In genomic region chr3:14125193-14126016, GRCh38 we compare ENCODE assay signal across 1 cellular context.
TF ChIP-seq lines count a peak whose summit lies in the region.

No MANE protein-coding gene starts in this region.

TF ChIP-seq in HepG2, 621 proteins besides CTCF, POLR2A, EP300 and RAD21 (continued from another document and continues in another):
- peak; percentile 37; the same call in 1 of the 2 replicates for TF ChIP-seq STAT6 (CRISPR knock-in tag; IDR thresholded peaks at IDR 0.05; ENCODE audit: borderline replicate concordance)
- no peak for TF ChIP-seq ZNF468 (CRISPR knock-in tag; IDR thresholded peaks at IDR 0.05)
- no peak for TF ChIP-seq CBX1 (IDR thresholded peaks at IDR 0.05; ENCODE audit: low read depth)
- no peak for TF ChIP-seq HCFC1 (IDR thresholded peaks at IDR 0.05; ENCODE audit: low read depth, low read length)
- TF ChIP-seq ONECUT2 (CRISPR knock-in tag; IDR thresholded peaks at IDR 0.05) = no peak
- 0 out of 2 replicates have a peak, but pooled peaks have one; percentile 8 for TF ChIP-seq SMC3 (IDR thresholded peaks at IDR 0.05; ENCODE audit: low read length)
- no peak for TF ChIP-seq IKZF5 (CRISPR knock-in tag; IDR thresholded peaks at IDR 0.05)
- TF ChIP-seq, protein P1, sequence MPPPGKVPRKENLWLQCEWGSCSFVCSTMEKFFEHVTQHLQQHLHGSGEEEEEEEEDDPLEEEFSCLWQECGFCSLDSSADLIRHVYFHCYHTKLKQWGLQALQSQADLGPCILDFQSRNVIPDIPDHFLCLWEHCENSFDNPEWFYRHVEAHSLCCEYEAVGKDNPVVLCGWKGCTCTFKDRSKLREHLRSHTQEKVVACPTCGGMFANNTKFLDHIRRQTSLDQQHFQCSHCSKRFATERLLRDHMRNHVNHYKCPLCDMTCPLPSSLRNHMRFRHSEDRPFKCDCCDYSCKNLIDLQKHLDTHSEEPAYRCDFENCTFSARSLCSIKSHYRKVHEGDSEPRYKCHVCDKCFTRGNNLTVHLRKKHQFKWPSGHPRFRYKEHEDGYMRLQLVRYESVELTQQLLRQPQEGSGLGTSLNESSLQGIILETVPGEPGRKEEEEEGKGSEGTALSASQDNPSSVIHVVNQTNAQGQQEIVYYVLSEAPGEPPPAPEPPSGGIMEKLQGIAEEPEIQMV (CRISPR knock-in tag; IDR thresholded peaks at IDR 0.05; ENCODE audit: low read depth) = no peak
- TF ChIP-seq ZNF770 (CRISPR knock-in tag; IDR thresholded peaks at IDR 0.05) = 0 out of 2 replicates have a peak, but pooled peaks have one; percentile 3
- TF ChIP-seq ZMAT3 (CRISPR knock-in tag; conservative IDR thresholded peaks at IDR 0.05) = 0 out of 2 replicates have a peak, but pooled peaks have one; percentile 7
- TF ChIP-seq MLLT10 (CRISPR knock-in tag; IDR thresholded peaks at IDR 0.05) = no peak
- no peak for TF ChIP-seq ZFP36L2 (CRISPR knock-in tag; IDR thresholded peaks at IDR 0.05)
- peak; percentile 56; the same call in 1 of the 2 replicates for TF ChIP-seq ZNF451 (CRISPR knock-in tag; IDR thresholded peaks at IDR 0.05)
- peak; percentile 64; the same call in 1 of the 2 replicates for TF ChIP-seq THAP9 (CRISPR knock-in tag; IDR thresholded peaks at IDR 0.05; ENCODE audit: borderline replicate concordance)
- TF ChIP-seq, protein P2, sequence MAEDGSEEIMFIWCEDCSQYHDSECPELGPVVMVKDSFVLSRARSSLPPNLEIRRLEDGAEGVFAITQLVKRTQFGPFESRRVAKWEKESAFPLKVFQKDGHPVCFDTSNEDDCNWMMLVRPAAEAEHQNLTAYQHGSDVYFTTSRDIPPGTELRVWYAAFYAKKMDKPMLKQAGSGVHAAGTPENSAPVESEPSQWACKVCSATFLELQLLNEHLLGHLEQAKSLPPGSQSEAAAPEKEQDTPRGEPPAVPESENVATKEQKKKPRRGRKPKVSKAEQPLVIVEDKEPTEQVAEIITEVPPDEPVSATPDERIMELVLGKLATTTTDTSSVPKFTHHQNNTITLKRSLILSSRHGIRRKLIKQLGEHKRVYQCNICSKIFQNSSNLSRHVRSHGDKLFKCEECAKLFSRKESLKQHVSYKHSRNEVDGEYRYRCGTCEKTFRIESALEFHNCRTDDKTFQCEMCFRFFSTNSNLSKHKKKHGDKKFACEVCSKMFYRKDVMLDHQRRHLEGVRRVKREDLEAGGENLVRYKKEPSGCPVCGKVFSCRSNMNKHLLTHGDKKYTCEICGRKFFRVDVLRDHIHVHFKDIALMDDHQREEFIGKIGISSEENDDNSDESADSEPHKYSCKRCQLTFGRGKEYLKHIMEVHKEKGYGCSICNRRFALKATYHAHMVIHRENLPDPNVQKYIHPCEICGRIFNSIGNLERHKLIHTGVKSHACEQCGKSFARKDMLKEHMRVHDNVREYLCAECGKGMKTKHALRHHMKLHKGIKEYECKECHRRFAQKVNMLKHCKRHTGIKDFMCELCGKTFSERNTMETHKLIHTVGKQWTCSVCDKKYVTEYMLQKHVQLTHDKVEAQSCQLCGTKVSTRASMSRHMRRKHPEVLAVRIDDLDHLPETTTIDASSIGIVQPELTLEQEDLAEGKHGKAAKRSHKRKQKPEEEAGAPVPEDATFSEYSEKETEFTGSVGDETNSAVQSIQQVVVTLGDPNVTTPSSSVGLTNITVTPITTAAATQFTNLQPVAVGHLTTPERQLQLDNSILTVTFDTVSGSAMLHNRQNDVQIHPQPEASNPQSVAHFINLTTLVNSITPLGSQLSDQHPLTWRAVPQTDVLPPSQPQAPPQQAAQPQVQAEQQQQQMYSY (CRISPR knock-in tag; IDR thresholded peaks at IDR 0.05) = 0 out of 2 replicates have a peak, but pooled peaks have one; percentile 15
- peak; percentile 60; the same call in 1 of the 2 replicates for TF ChIP-seq GFI1 (CRISPR knock-in tag; IDR thresholded peaks at IDR 0.05; ENCODE audit: borderline replicate concordance)
- TF ChIP-seq ZSCAN21 (CRISPR knock-in tag; IDR thresholded peaks at IDR 0.05; ENCODE audit: borderline replicate concordance) = peak; percentile 64
- TF ChIP-seq NFE2L2 (IDR thresholded peaks at IDR 0.05; ENCODE audit: low read length) = no peak
- TF ChIP-seq EHMT2 (IDR thresholded peaks at IDR 0.05; ENCODE audit: borderline replicate concordance, low read depth, low read length) = peak; percentile 31; the same call in 1 of the 2 replicates
- TF ChIP-seq ZNF572 (CRISPR knock-in tag; IDR thresholded peaks at IDR 0.05) = no peak
- TF ChIP-seq PHF20 (CRISPR knock-in tag; IDR thresholded peaks at IDR 0.05) = peak; percentile 50; the same call in 1 of the 2 replicates
- TF ChIP-seq TIGD3 (CRISPR knock-in tag; IDR thresholded peaks at IDR 0.05; ENCODE audit: borderline replicate concordance) = no peak
- TF ChIP-seq CREM (IDR thresholded peaks at IDR 0.05) = no peak
- TF ChIP-seq CREM (CRISPR knock-in tag; IDR thresholded peaks at IDR 0.05) = no peak
- no peak for TF ChIP-seq ZNF512B (CRISPR knock-in tag; IDR thresholded peaks at IDR 0.05; ENCODE audit: borderline replicate concordance)
- no peak for TF ChIP-seq ZSCAN5A (CRISPR knock-in tag; IDR thresholded peaks at IDR 0.05; ENCODE audit: borderline replicate concordance)
- peak; percentile 90 for TF ChIP-seq ZNF772 (CRISPR knock-in tag; IDR thresholded peaks at IDR 0.05)
- no peak for TF ChIP-seq PCBP2 (optimal IDR thresholded peaks at IDR 0.05; ENCODE audit: low read depth, low read length, poor library complexity, severe bottlenecking)
- 0 out of 2 replicates have a peak, but pooled peaks have one; percentile 25 for TF ChIP-seq ZNF350 (CRISPR knock-in tag; IDR thresholded peaks at IDR 0.05; ENCODE audit: borderline replicate concordance, low read depth)
- no peak for TF ChIP-seq KLF13 (CRISPR knock-in tag; IDR thresholded peaks at IDR 0.05)
- TF ChIP-seq ATF7-NPFF (CRISPR knock-in tag; IDR thresholded peaks at IDR 0.05; ENCODE audit: low read depth) = 0 out of 2 replicates have a peak, but pooled peaks have one; percentile 24
- TF ChIP-seq, protein P3, sequence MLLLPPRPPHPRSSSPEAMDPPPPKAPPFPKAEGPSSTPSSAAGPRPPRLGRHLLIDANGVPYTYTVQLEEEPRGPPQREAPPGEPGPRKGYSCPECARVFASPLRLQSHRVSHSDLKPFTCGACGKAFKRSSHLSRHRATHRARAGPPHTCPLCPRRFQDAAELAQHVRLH (CRISPR knock-in tag; IDR thresholded peaks at IDR 0.05; ENCODE audit: borderline replicate concordance, low read depth) = no peak
- TF ChIP-seq ZBTB8A (CRISPR knock-in tag; IDR thresholded peaks at IDR 0.05; ENCODE audit: borderline replicate concordance, low read depth) = peak; percentile 80; the same call in 1 of the 2 replicates
- 0 out of 2 replicates have a peak, but pooled peaks have one; percentile 5 for TF ChIP-seq BCL6 (CRISPR knock-in tag; IDR thresholded peaks at IDR 0.05)
- TF ChIP-seq TCF7L2 (IDR thresholded peaks at IDR 0.05; ENCODE audit: low read depth, low read length) = no peak
- TF ChIP-seq U2AF2 (IDR thresholded peaks at IDR 0.05; ENCODE audit: low read depth, low read length) = no peak
- peak; percentile 60 for TF ChIP-seq JUND (CRISPR knock-in tag; IDR thresholded peaks at IDR 0.05)
